ENCODE assay signal across 8 cellular contexts in genomic region chr3:48503406-48504050, GRCh38. TPM values are rescaled to one million over a fixed set of nuclear protein-coding genes. Genes with fewer than 3 reads are reported as not detected.
DNase-seq lines count a peak whose midpoint lies in the region; ATAC-seq and TF ChIP-seq lines count a peak whose summit lies in the region.

No MANE protein-coding gene starts in this region.

- peaks cover 66% of the 10 kb centered on the region for H3K4me1 Mint-ChIP-seq in CD4-positive, alpha-beta T cell (ENCODE audit: low read depth)

- TF ChIP-seq CTCF in CD4-positive, alpha-beta T cell (IDR thresholded peaks at IDR 0.05) = no peak
- TF ChIP-seq CTCF in NB4 (IDR thresholded peaks at IDR 0.05; ENCODE audit: low read depth, low read length) = no peak
- no peak for TF ChIP-seq CTCF in lung (IDR thresholded peaks at IDR 0.05; ENCODE audit: control extremely low read depth, extremely low read depth)
- TF ChIP-seq CTCF in thyroid gland (IDR thresholded peaks at IDR 0.05) = no peak

- no peaks in the 10 kb centered on the region for H3K27me3 Mint-ChIP-seq in CD4-positive, alpha-beta T cell

- H3K27ac Mint-ChIP-seq in CD4-positive, alpha-beta T cell = peak overlapping the region; percentile 78

- H3K4me3 Mint-ChIP-seq in CD4-positive, alpha-beta T cell = peak overlapping the region; percentile 81

- no peaks in the 10 kb centered on the region for H3K27me3 ChIP-seq in CD4-positive, alpha-beta T cell (ENCODE audit: control insufficient read depth, insufficient read depth, low read length)
- H3K27me3 ChIP-seq in lung (ENCODE audit: control insufficient read depth, insufficient read depth) (no peaks in the 10 kb centered on the region), thyroid gland (no peaks in the 10 kb centered on the region)

- no peak for TF ChIP-seq POLR2A in NB4 (IDR thresholded peaks at IDR 0.05; ENCODE audit: extremely low read depth, insufficient read length)
- no peak for TF ChIP-seq POLR2A in thyroid gland (IDR thresholded peaks at IDR 0.05)

- POLR2A ChIA-PET in CD4-positive, alpha-beta T cell (lab: Charles Lee) = interaction anchor here (0.8 to 3.1 kb wide), 8 partner anchors 12 to 67 kb away, joined by 3 to 21 read pairs (median 8); partner anchors contain the start of genes CCDC51 and TMA7

- peaks cover 0 to 13% of the 10 kb centered on the region in 2 donors for H3K4me1 ChIP-seq in lung (ENCODE audit: control insufficient read depth in 2 of 2, insufficient read depth in 2 of 2, low read length in 2 of 2)
- peaks cover 16 to 48% of the 10 kb centered on the region in 2 donors for H3K4me1 ChIP-seq in thyroid gland

- CTCF ChIA-PET in CD4-positive, alpha-beta T cell (lab: Charles Lee) = interaction anchor here (1.0 kb wide), 1 partner anchor 68 kb away, joined by 4 read pairs; no protein-coding TSS in a partner anchor

- intact Hi-C loops in CD4-positive, alpha-beta T cell (cut with DNase I, micrococcal nuclease) = loop anchor here in 1 of 2 experiments (5.0 kb wide), 1 partner anchor 231 kb away; no protein-coding TSS in a partner anchor
- intact Hi-C loops in thyroid gland (cut with DNase I) = loop anchor here (5.0 kb wide), 1 partner anchor 36 kb away; a partner anchor contains a TSS

- no peak for ATAC-seq in CD4-positive, alpha-beta T cell (ENCODE audit: poor library complexity)
- ATAC-seq in lung (ENCODE audit: insufficient read depth, low FRiP score) (no peak), HG03354 (IDR thresholded peaks at IDR 0.05; ENCODE audit: poor library complexity, severe bottlenecking, unreplicated experiment) (no peak), HG02938 (IDR thresholded peaks at IDR 0.05; ENCODE audit: unreplicated experiment) (no peak)

- H3K9me3 Mint-ChIP-seq in CD4-positive, alpha-beta T cell = no peaks in the 10 kb centered on the region

- no peak for DNase-seq in CD4-positive, alpha-beta T cell
- DNase-seq in NB4 (ENCODE audit: low read depth) = no peak
- peak; percentile 32 for DNase-seq in dedifferentiated amniotic fluid mesenchymal stem cell (ENCODE audit: extremely low spot score)
- no peak for DNase-seq in lung (ENCODE audit: low spot score)
- DNase-seq in thyroid gland = peak; percentile 51 to 55
- DNase-seq in T1000 (lab: John Stamatoyannopoulos, UW) = no peak

- peaks cover 19% of the 10 kb centered on the region for H3K36me3 Mint-ChIP-seq in CD4-positive, alpha-beta T cell (ENCODE audit: low read depth)

- 9 to 12% methylated on average over 16 to 25 of the region's 25 CpGs for WGBS in lung, 2 donors
- 18 to 26% methylated on average over 3 to 13 of the region's 25 CpGs for WGBS in thyroid gland, 2 donors

- peak overlapping the region; percentile 21 for H3K27ac ChIP-seq in CD4-positive, alpha-beta T cell (ENCODE audit: low read depth, low read length)
- H3K27ac ChIP-seq in lung (ENCODE audit: low read depth in 1 of 2, low read length in 1 of 2) (peak overlapping the region; percentile 83 to 97), thyroid gland (peak overlapping the region; percentile 93 to 95 (median 94))

- peak overlapping the region; percentile 25 for H3K4me3 ChIP-seq in NB4 (ENCODE audit: low read depth, low read length)
- peak overlapping the region; percentile 70 for H3K4me3 ChIP-seq in lung
- H3K4me3 ChIP-seq in thyroid gland (replicated peaks in 1 of 3) = peak overlapping the region; percentile 54 to 75 (median 54)

- H3K36me3 ChIP-seq in lung (ENCODE audit: control insufficient read depth in 2 of 2, insufficient read depth in 2 of 2, low read length in 2 of 2) = peaks cover 0 to 11% of the 10 kb centered on the region in 2 donors
- no peaks in the 10 kb centered on the region for H3K36me3 ChIP-seq in thyroid gland

- no peaks in the 10 kb centered on the region for H3K9me3 ChIP-seq in CD4-positive, alpha-beta T cell (ENCODE audit: control insufficient read depth, low read length)
- H3K9me3 ChIP-seq in lung (ENCODE audit: control insufficient read depth in 2 of 2, insufficient read depth in 1 of 2, low read length in 1 of 2) = no peaks in the 10 kb centered on the region
- H3K9me3 ChIP-seq in thyroid gland = no peaks in the 10 kb centered on the region

RNA-seq across cellular contexts. Expression of gene SHISA5, which starts 0.4 kb away (rescaled TPM):
- 100 to 1,000 TPM; 102 to 109 TPM for total RNA-seq in CD4-positive, alpha-beta T cell
- total RNA-seq in lung (100 to 1,000 TPM in 1 of 2 donors, 10 to 100 TPM in 1; 70.5 to 184 TPM), thyroid gland (100 to 1,000 TPM in 3 of 4 donors, 10 to 100 TPM in 1; 100.0 to 120 (median 109) TPM)
- 100 to 1,000 TPM in 1 of 2 donors, 10 to 100 TPM in 1; 87.2 to 176 TPM for polyA plus RNA-seq in lung

RNA-seq across cellular contexts. Expression of gene PFKFB4, which starts 53.1 kb away (rescaled TPM):
- 1 to 10 TPM in 1 of 2 experiments, under 1 TPM in 1; 0.98 to 2.5 TPM for total RNA-seq in CD4-positive, alpha-beta T cell
- total RNA-seq in lung = 10 to 100 TPM in 1 of 2 donors, 1 to 10 TPM in 1; 9.4 to 14.8 TPM
- polyA plus RNA-seq in lung = 10 to 100 TPM in 1 of 2 donors, 1 to 10 TPM in 1; 3.6 to 15.9 TPM
- 1 to 10 TPM; 2.3 to 4.9 (median 3.2) TPM for total RNA-seq in thyroid gland

RNA-seq across cellular contexts. Expression of gene ATRIP, which starts 57.0 kb away (rescaled TPM):
- total RNA-seq in CD4-positive, alpha-beta T cell = 10 to 100 TPM in 1 of 2 experiments, 1 to 10 TPM in 1; 8.8 to 10.3 TPM
- 1 to 10 TPM; 7.1 to 7.6 TPM for total RNA-seq in lung
- polyA plus RNA-seq in lung = 1 to 10 TPM; 4.8 to 5.4 TPM
- 10 to 100 TPM in 2 of 4 donors, 1 to 10 TPM in 2; 8.4 to 13.9 (median 11.0) TPM for total RNA-seq in thyroid gland

Comparison
In these comparisons a context has a peak if more than half of its experiments do, and no peak if none do; other contexts are left out.
1. DNase-seq: peak in dedifferentiated amniotic fluid mesenchymal stem cell (single experiment) and thyroid gland (2 of 2); none in CD4-positive, alpha-beta T cell (0 of 10), NB4 (single experiment), lung (single experiment) and T1000 (single experiment).
2. H3K27ac ChIP-seq: peak in every context shown above with its lines; median percentile 94 in thyroid gland; 90 in lung; 21 in CD4-positive, alpha-beta T cell.
3. Peak in every context shown above with its lines, with median percentiles within 50 percentile points of each other: H3K4me3 ChIP-seq.